In the genomic region with DNA sequence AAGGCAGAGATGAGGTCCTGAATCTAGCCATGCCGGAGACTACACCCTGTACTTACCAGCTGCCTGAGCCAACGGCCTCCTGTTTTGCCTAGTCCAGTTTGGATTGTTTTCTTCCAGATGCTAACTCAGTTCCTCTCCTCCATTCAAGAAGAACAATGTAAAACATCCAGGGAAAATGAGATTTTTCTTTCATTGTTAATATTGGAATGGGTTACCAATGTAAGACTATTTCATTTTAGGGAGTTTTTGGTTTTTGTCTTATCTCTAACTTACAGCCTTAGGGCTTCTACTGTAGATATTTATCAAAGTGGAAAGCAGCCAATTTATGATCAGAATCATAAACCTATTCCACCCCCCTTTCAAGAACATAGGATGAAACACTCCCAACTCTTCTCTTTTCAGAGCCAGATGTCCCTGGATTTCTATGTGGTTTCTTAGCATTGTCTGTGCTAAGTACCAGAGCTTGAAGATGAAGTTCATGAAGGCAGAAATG, we compare ENCODE assay signal across 22 cellular contexts.
"Had no signal": no experiment of that assay in that cellular context is flagged by ENCODE, and none has a peak within 500 bp of the region (broad histone marks: within the 10 kb centered on the region; RNA-seq: fewer than 3 reads in every experiment).

No MANE protein-coding gene starts in this region.

- H3K27ac ChIP-seq: brain microvascular endothelial cell, dorsolateral prefrontal cortex, epithelial cell of prostate, left lung, spleen, testis, upper lobe of left lung, VCaP had no signal

- H3K4me3 Mint-ChIP-seq: activated naive CD4-positive, alpha-beta T cell treated with anti-CD3 and anti-CD28 coated beads for 36 hours; activated T-cell treated with anti-CD3 and anti-CD28 coated beads, Interleukin-2, amount 50 U/mL, for 4 hours; stimulated activated memory B cell treated with anti-CD40 and anti-IgM and Interleukin-4, amounts not matched to agents 10 μg/mL and 1 μg/mL and 100 μg/mL, for 72 hours had no signal

- H3K36me3 ChIP-seq: brain microvascular endothelial cell, left lung, spleen, upper lobe of left lung had no signal

- H3K27me3 ChIP-seq: brain microvascular endothelial cell, dorsolateral prefrontal cortex, testis, upper lobe of left lung had no signal

- H3K27ac Mint-ChIP-seq: activated naive CD4-positive, alpha-beta T cell treated with anti-CD3 and anti-CD28 coated beads for 36 hours; stimulated activated memory B cell treated with anti-CD40 and anti-IgM and Interleukin-4, amounts not matched to agents 10 μg/mL and 1 μg/mL and 100 μg/mL, for 72 hours had no signal

- DNase-seq: activated CD4-positive, alpha-beta T cell treated with anti-CD3 and anti-CD28 coated beads, Interleukin-2, amount 50 U/mL, for 1 hour; activated CD4-positive, CD25-positive, alpha-beta regulatory T cell treated with anti-CD3 and anti-CD28 coated beads, Interleukin-2, amount 50 U/mL, for 72 hours; activated CD8-positive, alpha-beta memory T cell treated with anti-CD3 and anti-CD28 coated beads, Interleukin-2, amount 50 U/mL, for 4 hours; activated naive CD4-positive, alpha-beta T cell treated with anti-CD3 and anti-CD28 coated beads for 36 hours; activated T-cell treated with anti-CD3 and anti-CD28 coated beads, Interleukin-2, amount 50 U/mL, for 4 hours; central memory CD4-positive, alpha-beta T cell; foreskin melanocyte; head of caudate nucleus; left lung; naive B cell; occipital lobe; stimulated activated CD4-positive, alpha-beta T cell treated with anti-CD3 and anti-CD28 coated beads, Interleukin-4, amount 100 ng/mL, for 4 hours; testis; upper lobe of left lung had no signal

- H3K9me3 Mint-ChIP-seq: activated naive CD4-positive, alpha-beta T cell treated with anti-CD3 and anti-CD28 coated beads for 36 hours; activated T-cell treated with anti-CD3 and anti-CD28 coated beads, Interleukin-2, amount 50 U/mL, for 4 hours; naive B cell; stimulated activated memory B cell treated with anti-CD40 and anti-IgM and Interleukin-4, amounts not matched to agents 10 μg/mL and 1 μg/mL and 100 μg/mL, for 72 hours had no signal

- H3K4me3 ChIP-seq: dorsolateral prefrontal cortex, left lung, mucosa of descending colon, spleen, testis, upper lobe of left lung had no signal

- H3K9me3 ChIP-seq: left lung, mucosa of descending colon, spleen, testis, upper lobe of left lung had no signal

- H3K36me3 Mint-ChIP-seq: stimulated activated memory B cell treated with anti-CD40 and anti-IgM and Interleukin-4, amounts not matched to agents 10 μg/mL and 1 μg/mL and 100 μg/mL, for 72 hours had no signal

- ATAC-seq: activated T-cell treated with anti-CD3 and anti-CD28 coated beads, Interleukin-2, amount 50 U/mL, for 4 hours; left lung; mucosa of descending colon; stimulated activated memory B cell treated with anti-CD40 and anti-IgM and Interleukin-4, amounts not matched to agents 10 μg/mL and 1 μg/mL and 100 μg/mL, for 72 hours had no signal

- FAIRE-seq: colon had no signal
